In genomic region chr15:55774113-55774970, GRCh38 we compare ENCODE assay signal across 8 cellular contexts. TPM values are rescaled to one million over a fixed set of nuclear protein-coding genes. Genes with fewer than 3 reads are reported as not detected.
DNase-seq lines count a peak whose midpoint lies in the region; ATAC-seq and TF ChIP-seq lines count a peak whose summit lies in the region.

No MANE protein-coding gene starts in this region.

- POLR2A ChIA-PET in GM10248 (lab: Yijun Ruan, JAX): no interaction called here

- no peaks in the 10 kb centered on the region for H3K9me3 Mint-ChIP-seq in activated naive CD8-positive, alpha-beta T cell treated with anti-CD3 and anti-CD28 coated beads for 36 hours

- DNase-seq in GM10248 (ENCODE audit: extremely low spot score) (peak; percentile 53), RPMI8226 (peak; percentile 68), iris pigment epithelial cell (ENCODE audit: low read depth) (peak; percentile 27), NCI-H1048 (lab: John Stamatoyannopoulos, UW) (no peak), cerebellum (ENCODE audit: low spot score) (no peak)
- peak; percentile 23 for DNase-seq in activated naive CD8-positive, alpha-beta T cell treated with anti-CD3 and anti-CD28 coated beads for 36 hours
- peak in 2 of 3 experiments; percentile 2 to 8 for DNase-seq in stimulated activated CD4-positive, alpha-beta T cell treated with anti-CD3 and anti-CD28 coated beads, TNF-alpha, amount 100 ng/mL, for 4 hours (ENCODE audit: low read depth in 3 of 3)

- no peak overlapping the region for H3K4me3 Mint-ChIP-seq in activated naive CD8-positive, alpha-beta T cell treated with anti-CD3 and anti-CD28 coated beads for 36 hours

- H3K27me3 Mint-ChIP-seq in activated naive CD8-positive, alpha-beta T cell treated with anti-CD3 and anti-CD28 coated beads for 36 hours: peaks cover 22% of the 10 kb centered on the region

- peak; percentile 72 for TF ChIP-seq CTCF in GM10248 (IDR thresholded peaks at IDR 0.05; ENCODE audit: control extremely low read depth, extremely low read depth, low read depth, missing control alignments)

- H3K4me1 Mint-ChIP-seq in activated naive CD8-positive, alpha-beta T cell treated with anti-CD3 and anti-CD28 coated beads for 36 hours: no peaks in the 10 kb centered on the region

- CTCF ChIA-PET in GM10248 (lab: Yijun Ruan, JAX): interaction anchor here (0.8 to 4.3 kb wide), 24 partner anchors 8 to 136 kb away, joined by 3 to 23 read pairs (median 5); no protein-coding TSS in a partner anchor

- H3K27ac Mint-ChIP-seq in activated naive CD8-positive, alpha-beta T cell treated with anti-CD3 and anti-CD28 coated beads for 36 hours: no peak overlapping the region

- H3K36me3 Mint-ChIP-seq in activated naive CD8-positive, alpha-beta T cell treated with anti-CD3 and anti-CD28 coated beads for 36 hours: no peaks in the 10 kb centered on the region

- peak; percentile 59 for ATAC-seq in HG02759 (IDR thresholded peaks at IDR 0.05; ENCODE audit: unreplicated experiment)

RNA-seq across cellular contexts. Expression of gene PRTG, which starts 31.4 kb away (rescaled TPM):
- not detected for total RNA-seq in activated naive CD8-positive, alpha-beta T cell treated with anti-CD3 and anti-CD28 coated beads for 36 hours
- total RNA-seq in cerebellum: 28.8 TPM

Comparison
In these comparisons a context has a peak if more than half of its experiments do, and no peak if none do; other contexts are left out.
1. DNase-seq: peak in GM10248 (single experiment), RPMI8226 (single experiment), activated naive CD8-positive, alpha-beta T cell treated with anti-CD3 and anti-CD28 coated beads for 36 hours (single experiment), iris pigment epithelial cell (single experiment) and stimulated activated CD4-positive, alpha-beta T cell treated with anti-CD3 and anti-CD28 coated beads, TNF-alpha, amount 100 ng/mL, for 4 hours (2 of 3); none in NCI-H1048 (single experiment) and cerebellum (single experiment).
2. RNA of gene PRTG, which starts 31.4 kb away (total RNA-seq): 28.8 TPM in cerebellum (single experiment); not detected in activated naive CD8-positive, alpha-beta T cell treated with anti-CD3 and anti-CD28 coated beads for 36 hours; every median in the first group is over 10 times any median in the second.